1 cellular context compared by ENCODE assay signal in the genomic region with DNA sequence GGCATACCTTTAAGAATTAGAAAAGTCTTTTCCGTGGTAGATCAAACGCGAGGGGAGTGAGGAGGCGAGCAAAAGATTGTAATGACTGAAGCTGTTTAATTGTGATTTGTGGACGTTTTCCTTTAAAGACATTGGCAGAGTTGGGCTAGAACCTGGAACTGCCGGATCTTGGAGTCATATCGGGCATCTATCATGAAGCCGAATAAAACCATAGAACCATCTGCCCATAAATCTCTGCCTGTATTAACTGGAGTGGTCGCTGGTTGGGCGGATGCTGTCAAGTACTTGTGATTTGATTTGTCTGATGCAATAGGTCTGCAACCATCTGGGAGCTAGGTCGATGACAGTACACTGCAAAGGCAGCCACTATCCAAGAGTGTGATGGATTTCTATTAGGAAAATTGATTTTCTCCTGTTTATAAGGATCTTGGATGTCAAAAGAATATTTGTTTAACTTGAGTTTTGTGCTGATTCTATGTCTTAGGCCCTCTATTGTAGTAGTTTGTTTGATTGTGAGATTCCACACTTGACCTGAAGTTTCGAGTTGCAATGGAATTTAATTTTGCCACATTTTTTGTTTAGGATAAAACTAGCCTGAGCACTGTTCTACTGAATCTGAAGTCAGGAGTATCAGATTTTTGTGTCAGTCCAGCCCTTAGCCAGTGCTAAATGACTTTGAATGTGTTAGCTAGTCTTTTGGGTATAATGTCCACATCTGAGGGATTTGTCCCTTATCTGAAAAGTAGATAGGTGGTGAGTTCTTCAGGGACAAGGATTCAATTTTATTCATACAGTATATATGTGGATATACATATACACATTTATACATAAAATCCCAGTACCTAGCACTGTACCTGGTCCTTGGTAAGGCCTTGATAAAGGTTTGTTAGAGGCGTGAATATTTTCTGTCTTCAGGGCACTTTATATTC.
A peak's percentile ranks its signal among the peaks of the same experiment; 100 is the strongest.
TF ChIP-seq lines count a peak whose summit lies in the region.

No MANE protein-coding gene starts in this region.

TF ChIP-seq in K562, 482 proteins besides CTCF, POLR2A, EP300 and RAD21 (continued from another document and continues in another):
- TF ChIP-seq, protein P1, sequence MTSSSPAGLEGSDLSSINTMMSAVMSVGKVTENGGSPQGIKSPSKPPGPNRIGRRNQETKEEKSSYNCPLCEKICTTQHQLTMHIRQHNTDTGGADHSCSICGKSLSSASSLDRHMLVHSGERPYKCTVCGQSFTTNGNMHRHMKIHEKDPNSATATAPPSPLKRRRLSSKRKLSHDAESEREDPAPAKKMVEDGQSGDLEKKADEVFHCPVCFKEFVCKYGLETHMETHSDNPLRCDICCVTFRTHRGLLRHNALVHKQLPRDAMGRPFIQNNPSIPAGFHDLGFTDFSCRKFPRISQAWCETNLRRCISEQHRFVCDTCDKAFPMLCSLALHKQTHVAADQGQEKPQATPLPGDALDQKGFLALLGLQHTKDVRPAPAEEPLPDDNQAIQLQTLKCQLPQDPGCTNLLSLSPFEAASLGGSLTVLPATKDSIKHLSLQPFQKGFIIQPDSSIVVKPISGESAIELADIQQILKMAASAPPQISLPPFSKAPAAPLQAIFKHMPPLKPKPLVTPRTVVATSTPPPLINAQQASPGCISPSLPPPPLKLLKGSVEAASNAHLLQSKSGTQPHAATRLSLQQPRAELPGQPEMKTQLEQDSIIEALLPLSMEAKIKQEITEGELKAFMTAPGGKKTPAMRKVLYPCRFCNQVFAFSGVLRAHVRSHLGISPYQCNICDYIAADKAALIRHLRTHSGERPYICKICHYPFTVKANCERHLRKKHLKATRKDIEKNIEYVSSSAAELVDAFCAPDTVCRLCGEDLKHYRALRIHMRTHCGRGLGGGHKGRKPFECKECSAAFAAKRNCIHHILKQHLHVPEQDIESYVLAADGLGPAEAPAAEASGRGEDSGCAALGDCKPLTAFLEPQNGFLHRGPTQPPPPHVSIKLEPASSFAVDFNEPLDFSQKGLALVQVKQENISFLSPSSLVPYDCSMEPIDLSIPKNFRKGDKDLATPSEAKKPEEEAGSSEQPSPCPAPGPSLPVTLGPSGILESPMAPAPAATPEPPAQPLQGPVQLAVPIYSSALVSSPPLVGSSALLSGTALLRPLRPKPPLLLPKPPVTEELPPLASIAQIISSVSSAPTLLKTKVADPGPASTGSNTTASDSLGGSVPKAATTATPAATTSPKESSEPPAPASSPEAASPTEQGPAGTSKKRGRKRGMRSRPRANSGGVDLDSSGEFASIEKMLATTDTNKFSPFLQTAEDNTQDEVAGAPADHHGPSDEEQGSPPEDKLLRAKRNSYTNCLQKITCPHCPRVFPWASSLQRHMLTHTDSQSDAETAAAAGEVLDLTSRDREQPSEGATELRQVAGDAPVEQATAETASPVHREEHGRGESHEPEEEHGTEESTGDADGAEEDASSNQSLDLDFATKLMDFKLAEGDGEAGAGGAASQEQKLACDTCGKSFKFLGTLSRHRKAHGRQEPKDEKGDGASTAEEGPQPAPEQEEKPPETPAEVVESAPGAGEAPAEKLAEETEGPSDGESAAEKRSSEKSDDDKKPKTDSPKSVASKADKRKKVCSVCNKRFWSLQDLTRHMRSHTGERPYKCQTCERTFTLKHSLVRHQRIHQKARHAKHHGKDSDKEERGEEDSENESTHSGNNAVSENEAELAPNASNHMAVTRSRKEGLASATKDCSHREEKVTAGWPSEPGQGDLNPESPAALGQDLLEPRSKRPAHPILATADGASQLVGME (CRISPR knock-in tag; IDR thresholded peaks at IDR 0.05): 0 out of 2 replicates have a peak, but pooled peaks have one; percentile 29
- TF ChIP-seq KDM5B (IDR thresholded peaks at IDR 0.05; ENCODE audit: insufficient replicate concordance, low read depth, low read length) (no peak), SIN3A (IDR thresholded peaks at IDR 0.05; ENCODE audit: borderline replicate concordance in 2 of 2, control insufficient read depth in 1 of 2, low read depth in 2 of 2, low read length in 2 of 2) (peak in 1 of 2 experiments; percentile 77; a peak in 1 of 4 replicates), ILF3 (IDR thresholded peaks at IDR 0.05; ENCODE audit: borderline replicate concordance) (no peak), SMARCC2 (IDR thresholded peaks at IDR 0.05; ENCODE audit: low read depth) (peak; percentile 71; the same call in 1 of the 2 replicates), HMG20B (CRISPR knock-in tag; IDR thresholded peaks at IDR 0.05) (0 out of 2 replicates have a peak, but pooled peaks have one; percentile 78), MEF2D (tag; conservative IDR thresholded peaks at IDR 0.05; ENCODE audit: low read depth) (no peak), MED1 (CRISPR knock-in tag; IDR thresholded peaks at IDR 0.05; ENCODE audit: borderline replicate concordance) (no peak), HCFC1 (IDR thresholded peaks at IDR 0.05; ENCODE audit: low read depth, low read length) (peak; percentile 47), SMARCA4 (IDR thresholded peaks at IDR 0.05) (peak; percentile 89), TBP (optimal IDR thresholded peaks at IDR 0.05; ENCODE audit: low read depth, low read length) (peak; percentile 53), TRIM24 (IDR thresholded peaks at IDR 0.05) (peak; percentile 95), EWSR1 (IDR thresholded peaks at IDR 0.05; ENCODE audit: borderline replicate concordance, low read depth, partially characterized antibody) (no peak), MAX (CRISPR knock-in tag; IDR thresholded peaks at IDR 0.05) (no peak), ZNF785 (CRISPR knock-in tag; IDR thresholded peaks at IDR 0.05) (no peak), BDP1 (IDR thresholded peaks at IDR 0.05; ENCODE audit: insufficient read depth, insufficient read length) (no peak), HBP1 (CRISPR knock-in tag; IDR thresholded peaks at IDR 0.05) (0 out of 2 replicates have a peak, but pooled peaks have one; percentile 66), MYNN (IDR thresholded peaks at IDR 0.05) (no peak), MYNN (CRISPR knock-in tag; IDR thresholded peaks at IDR 0.05) (no peak), CXXC5 (CRISPR knock-in tag; IDR thresholded peaks at IDR 0.05) (peak; percentile 82), SFPQ (IDR thresholded peaks at IDR 0.05; ENCODE audit: low read depth, low read length) (no peak), ZNF212 (CRISPR knock-in tag; IDR thresholded peaks at IDR 0.05) (no peak), HMG20A (CRISPR knock-in tag; conservative IDR thresholded peaks at IDR 0.05) (peak; percentile 88), ZSCAN32 (CRISPR knock-in tag; IDR thresholded peaks at IDR 0.05) (peak; percentile 99), CBFA2T2 (conservative IDR thresholded peaks at IDR 0.05) (peak; percentile 49), ZNF778 (CRISPR knock-in tag; IDR thresholded peaks at IDR 0.05) (no peak), ZFPM2 (CRISPR knock-in tag; IDR thresholded peaks at IDR 0.05) (no peak), PCBP1 (IDR thresholded peaks at IDR 0.05; ENCODE audit: low read depth, low read length, poor library complexity, severe bottlenecking) (no peak), MEIS2 (IDR thresholded peaks at IDR 0.05; ENCODE audit: partially characterized antibody) (peak; percentile 97), FOXA1 (IDR thresholded peaks at IDR 0.05; ENCODE audit: borderline replicate concordance) (no peak), POLR3G (IDR thresholded peaks at IDR 0.05; ENCODE audit: extremely low read depth, insufficient read length, insufficient replicate concordance) (no peak), KAT7 (CRISPR knock-in tag; IDR thresholded peaks at IDR 0.05; ENCODE audit: borderline replicate concordance) (0 out of 2 replicates have a peak, but pooled peaks have one; percentile 2), RBM39 (optimal IDR thresholded peaks at IDR 0.05; ENCODE audit: low read depth, low read length) (no peak), PATZ1 (CRISPR knock-in tag; IDR thresholded peaks at IDR 0.05; ENCODE audit: borderline replicate concordance) (no peak), ARID2 (IDR thresholded peaks at IDR 0.05) (peak; percentile 24; the same call in 1 of the 2 replicates), CEBPG (CRISPR knock-in tag; IDR thresholded peaks at IDR 0.05) (peak; percentile 100), CEBPG (tag; conservative IDR thresholded peaks at IDR 0.05 in 1 of 2, IDR thresholded peaks at IDR 0.05 in 1 of 2) (peak; percentile 99 to 100), TEAD1 (CRISPR knock-in tag; IDR thresholded peaks at IDR 0.05) (0 out of 4 replicates have a peak, but pooled peaks have one; percentile 43 to 52), SMAD4 (CRISPR knock-in tag; conservative IDR thresholded peaks at IDR 0.05) (peak; percentile 88), TOE1 (IDR thresholded peaks at IDR 0.05; ENCODE audit: borderline replicate concordance) (peak; percentile 43; the same call in 1 of the 2 replicates), TOE1 (CRISPR knock-in tag; IDR thresholded peaks at IDR 0.05; ENCODE audit: borderline replicate concordance, low read depth) (no peak)
- TF ChIP-seq, protein P2, sequence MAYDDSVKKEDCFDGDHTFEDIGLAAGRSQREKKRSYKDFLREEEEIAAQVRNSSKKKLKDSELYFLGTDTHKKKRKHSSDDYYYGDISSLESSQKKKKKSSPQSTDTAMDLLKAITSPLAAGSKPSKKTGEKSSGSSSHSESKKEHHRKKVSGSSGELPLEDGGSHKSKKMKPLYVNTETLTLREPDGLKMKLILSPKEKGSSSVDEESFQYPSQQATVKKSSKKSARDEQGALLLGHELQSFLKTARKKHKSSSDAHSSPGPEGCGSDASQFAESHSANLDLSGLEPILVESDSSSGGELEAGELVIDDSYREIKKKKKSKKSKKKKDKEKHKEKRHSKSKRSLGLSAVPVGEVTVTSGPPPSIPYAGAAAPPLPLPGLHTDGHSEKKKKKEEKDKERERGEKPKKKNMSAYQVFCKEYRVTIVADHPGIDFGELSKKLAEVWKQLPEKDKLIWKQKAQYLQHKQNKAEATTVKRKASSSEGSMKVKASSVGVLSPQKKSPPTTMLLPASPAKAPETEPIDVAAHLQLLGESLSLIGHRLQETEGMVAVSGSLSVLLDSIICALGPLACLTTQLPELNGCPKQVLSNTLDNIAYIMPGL (CRISPR knock-in tag; IDR thresholded peaks at IDR 0.05): no peak
